8 cellular contexts compared by ENCODE assay signal in genomic region chrX:144896323-144896722, GRCh38.
DNase-seq lines count a peak whose midpoint lies in the region; ATAC-seq lines count a peak whose summit lies in the region.
"Had no signal": no experiment of that assay in that cellular context is flagged by ENCODE, and none has a peak within 500 bp of the region (broad histone marks: within the 10 kb centered on the region; RNA-seq: fewer than 3 reads in every experiment).

No MANE protein-coding gene starts in this region.

- DNase-seq in GM03348 (ENCODE audit: low spot score) (peak; percentile 7), SK-N-MC (ENCODE audit: low read depth, low spot score) (peak; percentile 8), mesenchymal stem cell (peak; percentile 5), Right ventricle myocardium inferior (ENCODE audit: missing footprints) (no peak), activated gamma-delta T cell treated with Interleukin-2 at 50 U/mL for 16 hours (no peak), NCI-H226 (no peak)
- DNase-seq: activated T-cell treated with anti-CD3 and anti-CD28 coated beads, Interleukin-2, amount 50 U/mL, for 72 hours had no signal

- H2BK120ac ChIP-seq in mesenchymal stem cell (ENCODE audit: low read depth, low read length): no peak overlapping the region

- H3K4ac ChIP-seq in mesenchymal stem cell (ENCODE audit: low read depth in 1 of 2, low read length in 2 of 2): no peak overlapping the region

- H2BK12ac ChIP-seq in mesenchymal stem cell (ENCODE audit: low read length in 2 of 2): no peak overlapping the region

- H3K9me3 ChIP-seq in SK-N-MC (ENCODE audit: low read depth, low read length): no peaks in the 10 kb centered on the region
- no peaks in the 10 kb centered on the region for H3K9me3 ChIP-seq in mesenchymal stem cell (ENCODE audit: control insufficient read depth, low read length)

- no peak overlapping the region for H3K9ac ChIP-seq in SK-N-MC (ENCODE audit: insufficient read length)
- no peak overlapping the region for H3K9ac ChIP-seq in mesenchymal stem cell (ENCODE audit: low read length)

- no peak overlapping the region for H2AK5ac ChIP-seq in mesenchymal stem cell (ENCODE audit: low read length, severe bottlenecking)

- H2BK15ac ChIP-seq in mesenchymal stem cell (ENCODE audit: low read depth, poor library complexity, severe bottlenecking): no peak overlapping the region

- H2BK5ac ChIP-seq in mesenchymal stem cell (ENCODE audit: low read depth, low read length, poor library complexity, severe bottlenecking): no peak overlapping the region

- no peak overlapping the region for H3K14ac ChIP-seq in mesenchymal stem cell (ENCODE audit: low read length in 2 of 2)

- no peak overlapping the region for H4K8ac ChIP-seq in mesenchymal stem cell (ENCODE audit: low read length)

- H3K4me1 ChIP-seq in mesenchymal stem cell (ENCODE audit: control insufficient read depth, insufficient read depth, low read depth, low read length): no peaks in the 10 kb centered on the region

- no peak overlapping the region for H4K91ac ChIP-seq in mesenchymal stem cell (ENCODE audit: low read length)

- H3K36me3 ChIP-seq in SK-N-MC (ENCODE audit: insufficient read depth, low read length) (no peaks in the 10 kb centered on the region), mesenchymal stem cell (ENCODE audit: control insufficient read depth in 1 of 2, insufficient read depth in 2 of 2, low read depth in 1 of 2, low read length in 2 of 2) (no peaks in the 10 kb centered on the region)

- intact Hi-C loops in Right ventricle myocardium inferior (cut with DNase I): no loop called here

- no peaks in the 10 kb centered on the region for H3K27me3 ChIP-seq in mesenchymal stem cell (ENCODE audit: control insufficient read depth in 1 of 2, insufficient read depth in 1 of 2, low read length in 2 of 2)

- H3K27ac ChIP-seq in SK-N-MC (no peak overlapping the region), mesenchymal stem cell (ENCODE audit: low read length, poor library complexity, severe bottlenecking) (no peak overlapping the region)

- H3K4me2 ChIP-seq in mesenchymal stem cell (ENCODE audit: low read length, poor library complexity, severe bottlenecking): no peak overlapping the region

- H2AFZ ChIP-seq in mesenchymal stem cell (ENCODE audit: low read depth, low read length): no peak overlapping the region

- H3K79me1 ChIP-seq in mesenchymal stem cell (replicated peaks; ENCODE audit: low read length, poor library complexity, severe bottlenecking): no peaks in the 10 kb centered on the region

- no peak overlapping the region for H3K18ac ChIP-seq in mesenchymal stem cell (ENCODE audit: low read depth in 1 of 2, low read length in 2 of 2)

- H3K4me3 ChIP-seq in SK-N-MC: no peak overlapping the region
- no peak overlapping the region for H3K4me3 ChIP-seq in mesenchymal stem cell (ENCODE audit: insufficient read depth in 1 of 2, low read depth in 1 of 2, low read length in 2 of 2)

- ATAC-seq in HG02885 (IDR thresholded peaks at IDR 0.05; ENCODE audit: poor library complexity, unreplicated experiment) (peak; percentile 77), Right ventricle myocardium inferior (no peak)
- ATAC-seq: activated T-cell treated with anti-CD3 and anti-CD28 coated beads, Interleukin-2, amount 50 U/mL, for 72 hours had no signal

- H3K23ac ChIP-seq in mesenchymal stem cell (ENCODE audit: low read length in 2 of 2): no peak overlapping the region

Comparison
In these comparisons a context has a peak if more than half of its experiments do, and no peak if none do; other contexts are left out.
1. DNase-seq: peak in GM03348 (single experiment), SK-N-MC (single experiment) and mesenchymal stem cell (single experiment); none in Right ventricle myocardium inferior (single experiment), activated gamma-delta T cell treated with Interleukin-2 at 50 U/mL for 16 hours (single experiment) and NCI-H226 (single experiment).